8 cellular contexts compared by ENCODE assay signal in the genomic region with DNA sequence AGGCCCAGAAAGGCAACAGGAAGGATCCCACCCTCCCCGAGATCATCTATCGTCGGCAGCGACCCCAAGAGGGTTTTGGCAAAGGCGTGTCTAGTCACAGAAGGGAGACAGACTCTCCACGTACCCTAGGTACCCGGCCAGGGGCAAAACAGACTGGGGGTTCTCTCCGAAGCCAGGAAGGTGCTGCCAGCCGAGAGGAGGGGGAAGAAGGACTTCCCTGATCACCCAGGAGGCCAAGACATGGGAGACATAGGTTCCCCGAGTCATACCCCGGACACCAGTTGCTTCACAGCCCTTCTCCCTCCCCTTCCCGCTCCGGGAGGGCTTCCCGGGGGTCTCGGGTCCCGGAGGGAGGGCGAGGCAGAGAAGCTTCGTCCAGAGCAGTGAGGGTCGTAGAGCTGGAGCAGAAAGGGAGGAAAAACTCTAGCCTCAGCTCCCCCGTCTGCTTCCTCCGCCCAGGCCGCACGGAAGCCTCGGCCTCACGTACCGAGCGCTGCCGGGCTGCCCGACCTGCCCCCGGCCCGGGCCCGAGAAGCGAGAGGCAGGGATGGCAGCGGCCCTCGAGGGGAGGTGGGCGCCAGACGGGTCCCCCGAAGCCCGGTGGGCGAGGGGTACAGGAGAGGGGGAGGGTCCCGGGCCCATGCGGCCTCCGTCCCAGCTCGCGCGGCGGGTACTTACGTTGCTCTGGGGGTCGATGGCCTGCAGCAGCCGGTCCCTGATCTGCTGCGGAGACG. TPM values are rescaled to one million over a fixed set of nuclear protein-coding genes. Genes with fewer than 3 reads are reported as not detected.
A peak's percentile ranks its signal among the peaks of the same experiment; 100 is the strongest.
DNase-seq lines count a peak whose midpoint lies in the region; ATAC-seq, FAIRE-seq and TF ChIP-seq lines count a peak whose summit lies in the region.

No MANE protein-coding gene starts in this region.

- no peak for FAIRE-seq in small intestine (lab: Jason Lieb, UNC)

- DNase-seq in GM13977 (ENCODE audit: low spot score) (no peak), KBM-7 (peak; percentile 30), hepatic stellate cell (ENCODE audit: low spot score) (peak; percentile 33), small intestine (no peak), NCI-H1105 treated with DMSO at 0.1 percent for 48 hours (lab: John Stamatoyannopoulos, UW) (no peak), middle frontal gyrus (ENCODE audit: extremely low spot score, low spot score) (no peak)
- DNase-seq in activated naive CD4-positive, alpha-beta T cell treated with anti-CD3 and anti-CD28 coated beads, Interleukin-2, amount 50 U/mL, for 16 hours: peak; percentile 12

- H3K27me3 ChIP-seq in small intestine (ENCODE audit: control insufficient read depth in 2 of 2, insufficient read depth in 2 of 2, low read length in 2 of 2): no peaks in the 10 kb centered on the region

- peaks cover 3 to 6% of the 10 kb centered on the region in 2 donors for H3K36me3 ChIP-seq in small intestine (ENCODE audit: control insufficient read depth in 2 of 2, insufficient read depth in 2 of 2, low read length in 2 of 2)

- WGBS in small intestine, 3 donors: 0 to 1% (median 1%) methylated on average over 23 to 52 of the region's 52 CpGs

- peaks cover 0 to 6% of the 10 kb centered on the region in 2 donors for H3K4me1 ChIP-seq in small intestine (ENCODE audit: control insufficient read depth in 2 of 2, insufficient read depth in 1 of 2, low read depth in 1 of 2, low read length in 1 of 2)

- peak overlapping the region; percentile 60 to 77 for H3K27ac ChIP-seq in small intestine (ENCODE audit: low read depth in 1 of 2, low read length in 1 of 2)

- peak; percentile 8 for TF ChIP-seq CTCF in GM13977 (IDR thresholded peaks at IDR 0.05; ENCODE audit: extremely low read depth, insufficient read depth, missing control alignments)

- H3K9me3 ChIP-seq in small intestine (ENCODE audit: control insufficient read depth, low read depth): no peaks in the 10 kb centered on the region

- no peak for ATAC-seq in GM19455 (IDR thresholded peaks at IDR 0.05; ENCODE audit: unreplicated experiment)

- in situ Hi-C loops in GM13977 (cut with MboI; ENCODE audit: low pct_unique_long_range_greater_than_20kb, low sequenced_read_pairs, unreplicated experiment): no loop called here
- in situ Hi-C loops in KBM-7 (cut with MboI; ENCODE audit: low pct_unique_long_range_greater_than_20kb, low sequenced_read_pairs): no loop called here

- peak overlapping the region; percentile 95 to 100 for H3K4me3 ChIP-seq in small intestine (ENCODE audit: low read depth in 1 of 2, low read length in 2 of 2)

RNA-seq across cellular contexts. Expression of a gene that starts 0.6 kb away (rescaled TPM):
- 1 to 10 TPM; 4.6 to 5.5 (median 5.4) TPM for polyA plus RNA-seq in small intestine

RNA-seq across cellular contexts. Expression of a gene that starts 32.6 kb away (rescaled TPM):
- polyA plus RNA-seq in small intestine: 10 to 100 TPM; 59.9 to 76.0 (median 75.7) TPM

RNA-seq across cellular contexts. Expression of a gene that starts 33.6 kb away (rescaled TPM):
- polyA plus RNA-seq in small intestine: 1 to 10 TPM; 2.7 to 3.6 (median 3.6) TPM

RNA-seq across cellular contexts. Expression of a gene that starts 55.1 kb away (rescaled TPM):
- polyA plus RNA-seq in small intestine: 10 to 100 TPM; 14.5 to 19.6 (median 17.8) TPM

Comparison
In these comparisons a context has a peak if more than half of its experiments do, and no peak if none do; other contexts are left out.
1. DNase-seq: peak in KBM-7 (single experiment), activated naive CD4-positive, alpha-beta T cell treated with anti-CD3 and anti-CD28 coated beads, Interleukin-2, amount 50 U/mL, for 16 hours (single experiment) and hepatic stellate cell (single experiment); none in GM13977 (single experiment), small intestine (single experiment), NCI-H1105 treated with DMSO at 0.1 percent for 48 hours (single experiment) and middle frontal gyrus (single experiment).